In genomic region chr10:73042130-73042529, GRCh38 we compare ENCODE assay signal across 19 cellular contexts.
"Had no signal": no experiment of that assay in that cellular context is flagged by ENCODE, and none has a peak within 500 bp of the region (broad histone marks: within the 10 kb centered on the region; RNA-seq: fewer than 3 reads in every experiment).

No MANE protein-coding gene starts in this region.

- H3K27me3 ChIP-seq: dorsolateral prefrontal cortex, gastrocnemius medialis, heart right ventricle, neutrophil, suprapubic skin, thyroid gland, uterus had no signal

- H3K4me3 ChIP-seq: dorsolateral prefrontal cortex, gastrocnemius medialis, heart right ventricle, psoas muscle, suprapubic skin, thyroid gland, uterus had no signal

- H3K36me3 ChIP-seq: uterus had no signal

- H3K9me3 ChIP-seq: gastrocnemius medialis, heart right ventricle, neutrophil, psoas muscle, suprapubic skin, thyroid gland, uterus had no signal

- DNase-seq: cortex of kidney; dorsolateral prefrontal cortex; effector CD8-positive, alpha-beta T cell; gastrocnemius medialis; heart right ventricle; hypothalamus; naive thymus-derived CD8-positive, alpha-beta T cell; psoas muscle; retina; stimulated activated CD4-positive, alpha-beta T cell treated with anti-CD3 and anti-CD28 coated beads, Interleukin-12 subunit alpha, Interleukin-12 subunit beta, amount 100 ng/mL, for 4 hours; stimulated activated CD4-positive, alpha-beta T cell treated with anti-CD3 and anti-CD28 coated beads, Interleukin-2, amount 100 ng/mL, for 48 hours; stimulated activated naive CD8-positive, alpha-beta T cell treated with anti-CD3 and anti-CD28 coated beads, Interleukin-15, Interleukin-2, amounts not matched to agents 100 U/mL and 50 U/mL, for 24 hours; thyroid gland; uterus had no signal

- H3K27ac ChIP-seq: dorsolateral prefrontal cortex, gastrocnemius medialis, heart right ventricle, neutrophil, psoas muscle, suprapubic skin, thyroid gland, uterus had no signal

- ATAC-seq: esophagus mucosa; gastrocnemius medialis; heart right ventricle; left lobe of liver; naive thymus-derived CD8-positive, alpha-beta T cell; psoas muscle; sciatic nerve; stimulated activated naive CD8-positive, alpha-beta T cell treated with anti-CD3 and anti-CD28 coated beads, Interleukin-15, Interleukin-2, amounts not matched to agents 100 U/mL and 50 U/mL, for 24 hours had no signal
